Comparison of ENCODE assay signal across 10 cellular contexts in the genomic region with DNA sequence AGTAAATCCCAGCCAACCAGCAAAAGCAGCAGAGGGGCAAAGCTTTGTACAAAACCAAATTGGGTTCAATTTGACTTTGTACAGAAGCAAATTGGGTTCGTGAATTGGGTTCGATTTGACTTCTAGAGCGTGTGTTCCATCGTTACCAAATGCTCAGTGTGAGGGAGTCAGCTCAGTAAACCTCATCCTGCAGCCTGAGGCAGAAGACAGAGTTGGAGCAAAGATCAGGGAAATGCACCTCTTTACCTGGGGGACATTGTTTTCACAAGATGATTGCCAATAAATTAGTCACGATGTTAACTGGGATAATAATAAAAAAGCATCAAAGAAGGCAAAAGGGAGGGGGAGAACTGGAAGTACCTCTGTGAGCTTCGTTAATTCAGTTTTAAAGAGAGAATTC. TPM values are rescaled to one million over a fixed set of nuclear protein-coding genes. Genes with fewer than 3 reads are reported as not detected.
DNase-seq lines count a peak whose midpoint lies in the region; ATAC-seq and TF ChIP-seq lines count a peak whose summit lies in the region.
"Had no signal": no experiment of that assay in that cellular context is flagged by ENCODE, and none has a peak within 500 bp of the region (broad histone marks: within the 10 kb centered on the region; RNA-seq: fewer than 3 reads in every experiment).

No MANE protein-coding gene starts in this region.

- no peak for DNase-seq in CD14-positive monocyte (ENCODE audit: low spot score)
- peak; percentile 20 for DNase-seq in RWPE1 (ENCODE audit: low spot score)
- DNase-seq in esophagus squamous epithelium (lab: John Stamatoyannopoulos, UW): no peak
- no peak for DNase-seq in NCI-H2029 (lab: John Stamatoyannopoulos, UW)
- DNase-seq in A673 (ENCODE audit: low spot score): no peak
- DNase-seq in activated CD4-positive, alpha-beta T cell treated with anti-CD3 and anti-CD28 coated beads, Interleukin-2, amount 50 U/mL, for 48 hours: no peak
- DNase-seq: activated naive CD4-positive, alpha-beta T cell treated with anti-CD3 and anti-CD28 coated beads, Interleukin-2, amount 50 U/mL, for 16 hours had no signal

- no peak for TF ChIP-seq POLR2A in esophagus squamous epithelium (IDR thresholded peaks at IDR 0.05)

- POLR2A ChIA-PET in RWPE1 (lab: Yijun Ruan, JAX; ENCODE audit: low non-redundant PET) (no interaction called here), A673 (lab: Charles Lee; ENCODE audit: low non-redundant PET) (no interaction called here)

- ATAC-seq in GM18517 (IDR thresholded peaks at IDR 0.05; ENCODE audit: unreplicated experiment): no peak

- H3K79me2 ChIP-seq in parathyroid adenoma: no peaks in the 10 kb centered on the region

- H3K27ac Mint-ChIP-seq in CD14-positive monocyte: peak overlapping the region in 6 of 7 donors; percentile 57 to 97 (median 74)

- peaks cover 0 to 4% (median 1%) of the 10 kb centered on the region in 3 donors for H3K27me3 Mint-ChIP-seq in CD14-positive monocyte (ENCODE audit: low read depth in 3 of 3)

- H3K9ac ChIP-seq in parathyroid adenoma: no peak overlapping the region

- BruUV-seq in A673 (replicated peaks; lab: Mats Ljungman, UMichigan): no TSS peak

- 32 to 34% methylated on average over 6 of the region's 6 CpGs for WGBS in esophagus squamous epithelium, 2 donors

- intact Hi-C loops in CD14-positive monocyte (cut with micrococcal nuclease) (loop anchor here (5.0 to 10.0 kb wide), 4 partner anchors 38 to 155 kb away; partner anchors contain the start of gene ING1 (in 1 of the 2)), esophagus squamous epithelium (cut with DNase I) (no loop called here), A673 (cut with micrococcal nuclease; ENCODE audit: unreplicated experiment) (no loop called here)

- H3K36me3 Mint-ChIP-seq in CD14-positive monocyte: peaks cover 35 to 44% of the 10 kb centered on the region in 2 donors

- CTCF ChIA-PET in RWPE1 (lab: Yijun Ruan, JAX): interaction anchor here (1.0 to 1.7 kb wide), 2 partner anchors 104 to 148 kb away, joined by 4 read pairs; no protein-coding TSS in a partner anchor
- CTCF ChIA-PET in A673 (lab: Charles Lee): no interaction called here

- H3K9me3 ChIP-seq in esophagus squamous epithelium (no peaks in the 10 kb centered on the region), parathyroid adenoma (ENCODE audit: control insufficient read depth, low read length) (no peaks in the 10 kb centered on the region), A673 (ENCODE audit: low read depth, low read length, poor library complexity, severe bottlenecking) (no peaks in the 10 kb centered on the region)
- H3K9me3 ChIP-seq: mucosa of descending colon had no signal

- H3K4me2 ChIP-seq in parathyroid adenoma (ENCODE audit: low read length): peak overlapping the region; percentile 95

- H2AFZ ChIP-seq in parathyroid adenoma: no peak overlapping the region

- H3K4me1 Mint-ChIP-seq in CD14-positive monocyte: peaks cover 71% of the 10 kb centered on the region

- peaks cover 0 to 13% (median 0%) of the 10 kb centered on the region in 3 donors for H3K36me3 ChIP-seq in esophagus squamous epithelium
- H3K36me3 ChIP-seq in parathyroid adenoma (ENCODE audit: control insufficient read depth, insufficient read depth, low read length): no peaks in the 10 kb centered on the region
- no peaks in the 10 kb centered on the region for H3K36me3 ChIP-seq in A673 (ENCODE audit: insufficient read depth, low read length, poor library complexity, severe bottlenecking)

- H3K4me1 ChIP-seq in esophagus squamous epithelium: peaks cover 14 to 46% (median 17%) of the 10 kb centered on the region in 3 donors
- H3K4me1 ChIP-seq in parathyroid adenoma: no peaks in the 10 kb centered on the region
- H3K4me1 ChIP-seq in A673 (ENCODE audit: insufficient read depth, low read length, poor library complexity, severe bottlenecking): peaks cover 4% of the 10 kb centered on the region

- H3K27me3 ChIP-seq in esophagus squamous epithelium: peaks cover 0 to 12% (median 0%) of the 10 kb centered on the region in 4 donors
- H3K27me3 ChIP-seq in parathyroid adenoma (ENCODE audit: control insufficient read depth, insufficient read depth, low read length): no peaks in the 10 kb centered on the region
- H3K27me3 ChIP-seq in A673 (replicated peaks; ENCODE audit: insufficient read depth, low read depth, low read length, poor library complexity): peaks cover 4% of the 10 kb centered on the region

- H3K27ac ChIP-seq in RWPE1: peak overlapping the region; percentile 58
- peak overlapping the region; percentile 29 to 95 (median 88) for H3K27ac ChIP-seq in esophagus squamous epithelium
- peak overlapping the region; percentile 85 for H3K27ac ChIP-seq in parathyroid adenoma
- H3K27ac ChIP-seq in A673 (ENCODE audit: low read depth, low read length, poor library complexity, severe bottlenecking): no peak overlapping the region

- H3K4me3 Mint-ChIP-seq in CD14-positive monocyte: peak overlapping the region; percentile 99

- TF ChIP-seq CTCF in CD14-positive monocyte (IDR thresholded peaks at IDR 0.05): no peak
- TF ChIP-seq CTCF in RWPE1 (conservative IDR thresholded peaks at IDR 0.05; ENCODE audit: low read depth): no peak
- no peak for TF ChIP-seq CTCF in esophagus squamous epithelium (IDR thresholded peaks at IDR 0.05)
- no peak for TF ChIP-seq CTCF in parathyroid adenoma (IDR thresholded peaks at IDR 0.05)
- TF ChIP-seq CTCF in A673 (conservative IDR thresholded peaks at IDR 0.05; ENCODE audit: low read depth, low read length): no peak

- peak overlapping the region in 3 of 4 donors; percentile 64 to 86 (median 79) for H3K4me3 ChIP-seq in esophagus squamous epithelium
- no peak overlapping the region for H3K4me3 ChIP-seq in parathyroid adenoma (ENCODE audit: low read depth, low read length)
- H3K4me3 ChIP-seq in A673 (ENCODE audit: low read depth, low read length, poor library complexity, severe bottlenecking): no peak overlapping the region

- H3K9me3 Mint-ChIP-seq in CD14-positive monocyte: peaks cover 0 to 2% (median 0%) of the 10 kb centered on the region in 7 donors

RNA-seq across cellular contexts. Expression of gene RAB20, which starts 1.5 kb away (rescaled TPM):
- 10 to 100 TPM; 37.8 to 43.1 TPM for polyA plus RNA-seq in CD14-positive monocyte
- 1 to 10 TPM; 1.3 to 7.2 (median 4.3) TPM for total RNA-seq in esophagus squamous epithelium
- total RNA-seq in A673 (2021): 0.88 and 1.2 TPM in 2 replicates

RNA-seq across cellular contexts. Expression of gene NAXD, which starts 55.4 kb away (rescaled TPM):
- 1 to 10 TPM; 7.4 to 8.5 TPM for polyA plus RNA-seq in CD14-positive monocyte
- total RNA-seq in esophagus squamous epithelium (10 to 100 TPM; 14.5 to 25.2 (median 17.4) TPM), A673 (2021) (27.9 and 32.0 TPM in 2 replicates)

Comparison
In these comparisons a context has a peak if more than half of its experiments do, and no peak if none do; other contexts are left out.
1. H3K4me3 ChIP-seq: peak in esophagus squamous epithelium (3 of 4); none in parathyroid adenoma (single experiment) and A673 (single experiment).
2. intact Hi-C loops: an anchor here in CD14-positive monocyte (5.0 to 10.0 kb wide); none called in esophagus squamous epithelium and A673.